In the genomic region with DNA sequence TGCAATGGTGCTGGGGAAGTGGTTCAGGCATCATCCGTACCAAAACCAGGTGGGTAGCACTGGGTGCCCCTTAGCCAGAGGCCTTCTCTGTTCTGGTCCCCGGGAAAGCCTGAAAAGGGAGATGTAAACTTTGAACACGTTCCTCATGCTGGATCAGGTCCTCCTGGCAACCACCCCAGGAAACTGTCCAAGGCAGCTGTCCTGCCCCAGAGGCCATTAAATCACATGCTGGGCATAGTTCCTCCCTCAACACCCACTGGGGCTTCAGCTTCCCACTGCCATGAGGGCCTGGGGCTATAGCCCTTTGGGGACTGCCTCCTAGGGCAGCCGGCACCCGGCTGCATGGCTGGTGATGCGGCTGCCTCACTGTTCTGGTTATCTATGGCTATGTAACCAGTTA, we compare ENCODE assay signal across 34 cellular contexts.
"Had no signal": no experiment of that assay in that cellular context is flagged by ENCODE, and none has a peak within 500 bp of the region (broad histone marks: within the 10 kb centered on the region; RNA-seq: fewer than 3 reads in every experiment).

No MANE protein-coding gene starts in this region.

- H3K4me3 ChIP-seq: adrenal gland, MG63, Peyer's patch had no signal

- H3K9me3 ChIP-seq: adrenal gland, MG63, Peyer's patch had no signal

- DNase-seq: activated B cell treated with CpG ODN at 0.5 μM for 24 hours; activated CD4-positive, alpha-beta memory T cell treated with anti-CD3 and anti-CD28 coated beads for 36 hours; activated CD4-positive, alpha-beta T cell treated with anti-CD3 and anti-CD28 coated beads for 4 hours; activated CD4-positive, alpha-beta T cell treated with anti-CD3 and anti-CD28 coated beads, Interleukin-2, amount 50 U/mL, for 1 hour; activated CD4-positive, CD25-positive, alpha-beta regulatory T cell treated with anti-CD3 and anti-CD28 coated beads, Interleukin-2, amount 50 U/mL, for 72 hours; activated CD8-positive, alpha-beta memory T cell treated with anti-CD3 and anti-CD28 coated beads, Interleukin-2, amount 50 U/mL, for 4 hours; activated gamma-delta T cell treated with Interleukin-2 at 50 U/mL for 16 hours; activated naive CD4-positive, alpha-beta T cell treated with anti-CD3 and anti-CD28 coated beads for 36 hours; activated T-cell treated with anti-CD3 and anti-CD28 coated beads for 4 hours; activated T-cell treated with anti-CD3 and anti-CD28 coated beads, Interleukin-2, amount 50 U/mL, for 4 hours; adrenal gland; caudate nucleus; Karpas-422; KBM-7; MG63; NCI-H1048; NCI-H1436 treated with DMSO at 0.1 percent for 48 hours; NCI-H1694 treated with DMSO at 0.1 percent for 48 hours; NCI-H2029; NCI-H345; NCI-H510A; NCI-H526 treated with DMSO at 0.1 percent for 48 hours; NCI-H82; NK-92 treated with Interleukin-12 subunit alpha and Interleukin-12 subunit beta, amount 100 ng/mL, for 24 hours; PC-3; Peyer's patch; RPMI8226; SHP77 treated with DMSO at 0.1 percent for 48 hours; SW 1271; T-helper 1 cell; T-helper 2 cell; T-helper 9 cell had no signal

- H3K27ac ChIP-seq: adrenal gland, Peyer's patch, VCaP had no signal

- ATAC-seq: activated naive CD4-positive, alpha-beta T cell treated with anti-CD3 and anti-CD28 coated beads, Interleukin-2, amount 50 U/mL, for 72 hours; activated T-cell treated with anti-CD3 and anti-CD28 coated beads, Interleukin-2, amount 50 U/mL, for 4 hours; PC-3 had no signal

- H3K27me3 ChIP-seq: adrenal gland, MG63, Peyer's patch had no signal

- H3K4me1 ChIP-seq: adrenal gland, Peyer's patch had no signal

- H3K36me3 ChIP-seq: adrenal gland, MG63, Peyer's patch had no signal
